Comparison of ENCODE assay signal across 32 cellular contexts in the genomic region with DNA sequence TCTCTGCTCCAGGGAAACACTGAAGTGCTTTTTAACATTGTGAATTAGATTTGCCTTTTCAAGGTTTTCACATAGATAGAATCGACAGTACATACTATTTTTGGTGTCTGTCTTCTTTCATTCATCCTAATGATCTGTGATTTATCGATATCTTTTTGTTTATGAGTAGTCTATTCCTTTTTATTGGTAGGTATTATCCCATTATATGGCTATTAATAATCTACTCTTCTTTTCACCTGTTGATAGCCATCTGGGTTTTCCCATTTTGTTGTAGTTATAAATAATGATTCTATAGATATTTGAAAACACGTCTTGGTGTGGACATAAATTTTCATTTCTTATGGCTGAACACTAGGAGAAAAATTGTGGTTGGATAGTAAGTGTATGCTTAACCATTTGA.
"Had no signal": no experiment of that assay in that cellular context is flagged by ENCODE, and none has a peak within 500 bp of the region (broad histone marks: within the 10 kb centered on the region; RNA-seq: fewer than 3 reads in every experiment).

No MANE protein-coding gene starts in this region.

- H3K9me3 ChIP-seq: neutrophil, ovary, psoas muscle, spleen, stomach, thoracic aorta, thyroid gland, tibial nerve, upper lobe of left lung, vagina had no signal

- H3K27me3 Mint-ChIP-seq: naive thymus-derived CD8-positive, alpha-beta T cell; natural killer cell treated with Interleukin-12 subunit alpha and Interleukin-12 subunit beta and Interleukin-15 and Interleukin-18, amount 100 ng/mL, for 72 hours; progenitor cell of endocrine pancreas; stimulated activated memory B cell treated with anti-CD40 and anti-IgM and Interleukin-4, amounts not matched to agents 10 μg/mL and 1 μg/mL and 100 μg/mL, for 72 hours had no signal

- H3K4me3 Mint-ChIP-seq: naive thymus-derived CD8-positive, alpha-beta T cell; natural killer cell treated with Interleukin-12 subunit alpha and Interleukin-12 subunit beta and Interleukin-15 and Interleukin-18, amount 100 ng/mL, for 72 hours; nephron progenitor cell; neural crest cell; stimulated activated memory B cell treated with anti-CD40 and anti-IgM and Interleukin-4, amounts not matched to agents 10 μg/mL and 1 μg/mL and 100 μg/mL, for 72 hours had no signal

- H3K9me3 Mint-ChIP-seq: natural killer cell treated with Interleukin-12 subunit alpha and Interleukin-12 subunit beta and Interleukin-15 and Interleukin-18, amount 100 ng/mL, for 72 hours; nephron progenitor cell; neural crest cell; stimulated activated memory B cell treated with anti-CD40 and anti-IgM and Interleukin-4, amounts not matched to agents 10 μg/mL and 1 μg/mL and 100 μg/mL, for 72 hours had no signal

- ATAC-seq: naive thymus-derived CD8-positive, alpha-beta T cell; natural killer cell treated with Interleukin-12 subunit alpha and Interleukin-12 subunit beta and Interleukin-15 and Interleukin-18, amount 100 ng/mL, for 72 hours; psoas muscle; right cardiac atrium; sciatic nerve; stimulated activated memory B cell treated with anti-CD40 and anti-IgM and Interleukin-4, amounts not matched to agents 10 μg/mL and 1 μg/mL and 100 μg/mL, for 72 hours; stimulated activated naive CD8-positive, alpha-beta T cell treated with anti-CD3 and anti-CD28 coated beads, Interleukin-15, Interleukin-2, amounts not matched to agents 100 U/mL and 50 U/mL, for 24 hours had no signal

- H3K9ac ChIP-seq: parathyroid adenoma had no signal

- H3K4me3 ChIP-seq: ovary, psoas muscle, skin epidermis, smooth muscle cell, spleen, stomach, thoracic aorta, thyroid gland, tibial nerve, upper lobe of left lung, vagina had no signal

- H3K4me1 Mint-ChIP-seq: naive thymus-derived CD8-positive, alpha-beta T cell; nephron progenitor cell; neural crest cell; stimulated activated memory B cell treated with anti-CD40 and anti-IgM and Interleukin-4, amounts not matched to agents 10 μg/mL and 1 μg/mL and 100 μg/mL, for 72 hours had no signal

- H3K36me3 ChIP-seq: neutrophil, ovary, thoracic aorta, thyroid gland, upper lobe of left lung, vagina had no signal

- H3K27me3 ChIP-seq: neutrophil, ovary, spleen, stomach, thyroid gland, tibial nerve, upper lobe of left lung, vagina had no signal

- FAIRE-seq: urothelium cell line had no signal

- DNase-seq: naive thymus-derived CD8-positive, alpha-beta T cell; nephron progenitor cell; nucleus accumbens; ovary; posterior cingulate gyrus; psoas muscle; right cardiac atrium; spleen; stimulated activated CD4-positive, alpha-beta T cell treated with anti-CD3 and anti-CD28 coated beads, Interleukin-12 subunit alpha, Interleukin-12 subunit beta, amount 100 ng/mL, for 4 hours; stimulated activated CD4-positive, alpha-beta T cell treated with anti-CD3 and anti-CD28 coated beads, Interleukin-1b, Interleukin-23, amount 100 ng/mL, for 48 hours; stimulated activated CD4-positive, alpha-beta T cell treated with anti-CD3 and anti-CD28 coated beads, Interleukin-4, amount 100 ng/mL, for 1 hour; stimulated activated CD4-positive, alpha-beta T cell treated with anti-CD3 and anti-CD28 coated beads, Interleukin-4, amount 100 ng/mL, for 4 hours; stimulated activated CD8-positive, alpha-beta memory T cell treated with anti-CD3 and anti-CD28 coated beads, Interleukin-4, amount 100 ng/mL, for 48 hours; stimulated activated naive CD4-positive, alpha-beta T cell; stimulated activated naive CD8-positive, alpha-beta T cell treated with anti-CD3 and anti-CD28 coated beads, Interleukin-15, Interleukin-2, amounts not matched to agents 100 U/mL and 50 U/mL, for 24 hours; stomach; thyroid gland; trophoblast cell; upper lobe of left lung had no signal

- H3K4me1 ChIP-seq: parathyroid adenoma, psoas muscle, spleen, stomach, thyroid gland, tibial nerve, upper lobe of left lung, vagina had no signal

- H3K27ac Mint-ChIP-seq: naive thymus-derived CD8-positive, alpha-beta T cell; natural killer cell treated with Interleukin-12 subunit alpha and Interleukin-12 subunit beta and Interleukin-15 and Interleukin-18, amount 100 ng/mL, for 72 hours; nephron progenitor cell; progenitor cell of endocrine pancreas; stimulated activated memory B cell treated with anti-CD40 and anti-IgM and Interleukin-4, amounts not matched to agents 10 μg/mL and 1 μg/mL and 100 μg/mL, for 72 hours had no signal

- H3K27ac ChIP-seq: neutrophil, ovary, parathyroid adenoma, psoas muscle, skin epidermis, spleen, stomach, thoracic aorta, thyroid gland, tibial nerve, upper lobe of left lung, vagina had no signal
